ENCODE assay signal across 23 cellular contexts in the genomic region with DNA sequence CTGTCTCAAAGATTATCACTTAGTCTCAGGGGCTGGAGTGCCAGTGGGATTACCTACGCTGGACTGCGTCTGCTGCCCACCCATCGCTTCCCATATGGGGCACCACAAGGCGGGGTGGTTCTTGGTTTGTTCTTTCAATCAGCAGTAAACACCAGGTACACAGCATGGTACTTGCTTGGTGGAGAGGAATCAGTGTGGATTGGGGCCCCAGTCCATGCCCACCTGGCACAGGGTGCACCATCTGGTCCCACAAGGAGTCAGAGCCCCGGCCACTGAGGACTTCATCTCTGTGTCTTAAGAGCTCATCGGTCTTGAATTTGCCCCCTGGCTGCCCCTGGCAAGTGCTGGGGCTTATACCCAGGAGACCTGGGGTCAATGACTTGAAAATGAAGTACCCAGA.
"Had no signal": no experiment of that assay in that cellular context is flagged by ENCODE, and none has a peak within 500 bp of the region (broad histone marks: within the 10 kb centered on the region; RNA-seq: fewer than 3 reads in every experiment).

No MANE protein-coding gene starts in this region.

- H3K4me2 ChIP-seq: neural progenitor cell, smooth muscle cell had no signal

- DNase-seq: activated CD4-positive, alpha-beta T cell treated with anti-CD3 and anti-CD28 coated beads for 4 hours; activated CD4-positive, alpha-beta T cell treated with anti-CD3 and anti-CD28 coated beads, Interleukin-2, amount 50 U/mL, for 48 hours; activated CD8-positive, alpha-beta memory T cell treated with anti-CD3 and anti-CD28 coated beads, Interleukin-2, amount 50 U/mL, for 4 hours; activated gamma-delta T cell treated with Interleukin-2 at 50 U/mL for 16 hours; activated naive CD4-positive, alpha-beta T cell treated with anti-CD3 and anti-CD28 coated beads, Interleukin-2, amount 50 U/mL, for 16 hours; activated T-cell treated with anti-CD3 and anti-CD28 coated beads, Interleukin-2, amount 50 U/mL, for 1 hour; amniotic stem cell; caudate nucleus; effector CD4-positive, alpha-beta T cell; foreskin keratinocyte; left ventricle myocardium inferior; naive B cell; stimulated activated naive CD4-positive, alpha-beta T cell treated with Interleukin-2 at 50 U/mL for 16 hours; SW 1271; T-helper 9 cell had no signal

- H3K27ac ChIP-seq: esophagus muscularis mucosa, foreskin keratinocyte, heart left ventricle, left ventricle myocardium inferior, neural progenitor cell, tibial nerve, VCaP had no signal

- H3K27me3 ChIP-seq: esophagus muscularis mucosa, heart left ventricle, neural progenitor cell, tibial nerve had no signal

- FAIRE-seq: islet of Langerhans, TTC549 had no signal

- ATAC-seq: foreskin keratinocyte had no signal

- H3K4me1 ChIP-seq: foreskin keratinocyte had no signal

- H3K4me3 ChIP-seq: esophagus muscularis mucosa, heart left ventricle, left ventricle myocardium inferior, neural progenitor cell, smooth muscle cell, tibial nerve had no signal

- H3K36me3 ChIP-seq: esophagus muscularis mucosa, heart left ventricle, left ventricle myocardium inferior, neural progenitor cell, tibial nerve had no signal

- H3K9me3 ChIP-seq: esophagus muscularis mucosa, heart left ventricle, left ventricle myocardium inferior, tibial nerve had no signal

- H2AFZ ChIP-seq: neural progenitor cell had no signal
